In genomic region chr6:167806061-167806700, GRCh38 we compare ENCODE assay signal across 31 cellular contexts. TPM values are rescaled to one million over a fixed set of nuclear protein-coding genes. Genes with fewer than 3 reads are reported as not detected.
DNase-seq lines count a peak whose midpoint lies in the region; ATAC-seq, FAIRE-seq and TF ChIP-seq lines count a peak whose summit lies in the region.
"Had no signal": no experiment of that assay in that cellular context is flagged by ENCODE, and none has a peak within 500 bp of the region (broad histone marks: within the 10 kb centered on the region; RNA-seq: fewer than 3 reads in every experiment).

No MANE protein-coding gene starts in this region.

- no TSS peak for BruUV-seq in Caco-2 (replicated peaks; lab: Mats Ljungman, UMichigan)

- CTCF ChIA-PET in Caco-2 (lab: Charles Lee): no interaction called here

- H3K4me3 ChIP-seq in Caco-2 (ENCODE audit: low read depth, low read length): no peak overlapping the region
- no peak overlapping the region for H3K4me3 ChIP-seq in pancreas
- H3K4me3 ChIP-seq: A549, ascending aorta, cardiac muscle cell, psoas muscle, SJSA1 had no signal

- H3K27ac ChIP-seq in foreskin keratinocyte (no peak overlapping the region), pancreas (peak overlapping the region in 2 of 4 donors; percentile 30 to 59)
- H3K27ac ChIP-seq: A549, ascending aorta, cardiac muscle cell, neutrophil, psoas muscle, SJSA1 had no signal

- peaks cover 26% of the 10 kb centered on the region for H3K4me1 ChIP-seq in Caco-2
- H3K4me1 ChIP-seq in foreskin keratinocyte: no peaks in the 10 kb centered on the region
- H3K4me1 ChIP-seq in pancreas: peaks cover 0 to 7% (median 0%) of the 10 kb centered on the region in 3 donors
- H3K4me1 ChIP-seq: A549, ascending aorta, psoas muscle, SJSA1 had no signal

- TF ChIP-seq CTCF in Caco-2 (IDR thresholded peaks at IDR 0.05; ENCODE audit: insufficient read depth in 1 of 2, low read depth in 1 of 2, low read length in 1 of 2, severe bottlenecking in 1 of 2, unreplicated experiment in 1 of 2) (no peak), foreskin keratinocyte (conservative IDR thresholded peaks at IDR 0.05) (no peak), pancreas (IDR thresholded peaks at IDR 0.05) (no peak)

- ATAC-seq in foreskin keratinocyte (peak; percentile 18), pancreas (peak in 3 of 4 donors; percentile 12 to 18 (median 16)), GM18868 (IDR thresholded peaks at IDR 0.05; ENCODE audit: unreplicated experiment) (no peak), GM19452 (IDR thresholded peaks at IDR 0.05; ENCODE audit: unreplicated experiment) (no peak)
- ATAC-seq: A549; CD8-positive, alpha-beta T cell; psoas muscle had no signal

- 25 to 33% methylated on average over 4 of the region's 4 CpGs for WGBS in pancreas, 2 donors

- H3K27me3 Mint-ChIP-seq in Caco-2 (ENCODE audit: insufficient read depth, unreplicated experiment): no peaks in the 10 kb centered on the region

- peaks cover 6% of the 10 kb centered on the region for H3K4me1 Mint-ChIP-seq in Caco-2 (ENCODE audit: low read depth, unreplicated experiment)
- H3K4me1 Mint-ChIP-seq: IgD-negative memory B cell, naive B cell had no signal

- no peak overlapping the region for H3K4me3 Mint-ChIP-seq in Caco-2 (ENCODE audit: unreplicated experiment)
- H3K4me3 Mint-ChIP-seq: activated T-cell treated with anti-CD3 and anti-CD28 coated beads, Interleukin-2, amount 50 U/mL, for 24 hours; CD8-positive, alpha-beta T cell; IgD-negative memory B cell; naive B cell had no signal

- intact Hi-C loops in Caco-2 (cut with micrococcal nuclease; ENCODE audit: unreplicated experiment): loop anchor here (1.0 kb wide), 2 partner anchors 9 kb away; no protein-coding TSS in a partner anchor
- intact Hi-C loops in pancreas (cut with DNase I): no loop called here

- peak; percentile 74 to 85 for DNase-seq in Caco-2
- DNase-seq in NCI-H2171 treated with DMSO at 0.1 percent for 48 hours (lab: John Stamatoyannopoulos, UW): peak; percentile 75
- DNase-seq in foreskin keratinocyte: no peak
- no peak for DNase-seq in pancreas
- DNase-seq in C1 segment of cervical spinal cord (lab: John Stamatoyannopoulos, UW): no peak
- DNase-seq in activated T-cell treated with anti-CD3 and anti-CD28 coated beads, Interleukin-2, amount 50 U/mL, for 48 hours: no peak
- DNase-seq: activated CD4-positive, alpha-beta T cell treated with anti-CD3 and anti-CD28 coated beads, Interleukin-2, amount 50 U/mL, for 1 hour; activated T-cell treated with anti-CD3 and anti-CD28 coated beads, Interleukin-2, amount 50 U/mL, for 24 hours; AML-193; CD8-positive, alpha-beta T cell; cortex of kidney; EL; erythroblast; H7; islet precursor cell; naive B cell; NCI-H187; NCI-H510A treated with DMSO at 0.1 percent for 48 hours; psoas muscle; RPMI8226; stimulated activated naive CD4-positive, alpha-beta T cell; T-helper 9 cell had no signal

- FAIRE-seq in pancreas (lab: Jason Lieb, UNC): no peak
- FAIRE-seq: A549, GM18507 had no signal

- H3K36me3 Mint-ChIP-seq in Caco-2 (ENCODE audit: insufficient read depth, unreplicated experiment): no peaks in the 10 kb centered on the region
- H3K36me3 Mint-ChIP-seq: CD8-positive, alpha-beta T cell; naive B cell had no signal

- no peaks in the 10 kb centered on the region for H3K9me3 ChIP-seq in Caco-2
- H3K9me3 ChIP-seq in pancreas: no peaks in the 10 kb centered on the region
- H3K9me3 ChIP-seq: A549, ascending aorta, neutrophil, psoas muscle, SJSA1 had no signal

- H3K36me3 ChIP-seq in Caco-2 (ENCODE audit: control insufficient read depth, insufficient read depth, low read length): no peaks in the 10 kb centered on the region
- no peaks in the 10 kb centered on the region for H3K36me3 ChIP-seq in pancreas
- H3K36me3 ChIP-seq: ascending aorta, cardiac muscle cell, neutrophil, SJSA1 had no signal

- POLR2A ChIA-PET in Caco-2 (lab: Charles Lee): interaction anchor here (1.2 kb wide), 1 partner anchor 10 kb away, joined by 5 read pairs; no protein-coding TSS in a partner anchor

- no peak overlapping the region for H3K27ac Mint-ChIP-seq in Caco-2 (ENCODE audit: unreplicated experiment)
- H3K27ac Mint-ChIP-seq: activated T-cell treated with anti-CD3 and anti-CD28 coated beads, Interleukin-2, amount 50 U/mL, for 24 hours; CD8-positive, alpha-beta T cell; IgD-negative memory B cell; naive B cell had no signal

- no peaks in the 10 kb centered on the region for H3K9me3 Mint-ChIP-seq in Caco-2 (ENCODE audit: unreplicated experiment)
- H3K9me3 Mint-ChIP-seq: activated T-cell treated with anti-CD3 and anti-CD28 coated beads, Interleukin-2, amount 50 U/mL, for 24 hours; CD8-positive, alpha-beta T cell; naive B cell had no signal

- H3K27me3 ChIP-seq in Caco-2 (replicated peaks; ENCODE audit: control insufficient read depth, insufficient read depth, low read length) (no peaks in the 10 kb centered on the region), foreskin keratinocyte (peaks cover 13% of the 10 kb centered on the region), pancreas (no peaks in the 10 kb centered on the region)
- H3K27me3 ChIP-seq: ascending aorta, cardiac muscle cell had no signal

RNA-seq across cellular contexts. Expression of gene AFDN, which starts 20.5 kb away (rescaled TPM):
- total RNA-seq in Caco-2 (2022) (177 TPM in 2 replicates), foreskin keratinocyte (64.6 and 73.1 TPM in 2 replicates), pancreas (100 to 1,000 TPM in 1 of 6 donors, 10 to 100 TPM in 5; 66.6 to 122 (median 75.7) TPM)
- polyA plus RNA-seq in foreskin keratinocyte (7.6 and 10.1 TPM in 2 replicates), pancreas (10 to 100 TPM; 55.2 to 56.7 TPM)

Comparison
In these comparisons a context has a peak if more than half of its experiments do, and no peak if none do; other contexts are left out.
1. DNase-seq: peak in Caco-2 (2 of 2) and NCI-H2171 treated with DMSO at 0.1 percent for 48 hours (single experiment); none in foreskin keratinocyte (0 of 2), pancreas (0 of 6), C1 segment of cervical spinal cord (0 of 14) and activated T-cell treated with anti-CD3 and anti-CD28 coated beads, Interleukin-2, amount 50 U/mL, for 48 hours (0 of 2).
2. ATAC-seq: peak in foreskin keratinocyte (single experiment) and pancreas (3 of 4); none in GM18868 (single experiment) and GM19452 (single experiment).